Comparison of ENCODE assay signal across 8 cellular contexts in the genomic region with DNA sequence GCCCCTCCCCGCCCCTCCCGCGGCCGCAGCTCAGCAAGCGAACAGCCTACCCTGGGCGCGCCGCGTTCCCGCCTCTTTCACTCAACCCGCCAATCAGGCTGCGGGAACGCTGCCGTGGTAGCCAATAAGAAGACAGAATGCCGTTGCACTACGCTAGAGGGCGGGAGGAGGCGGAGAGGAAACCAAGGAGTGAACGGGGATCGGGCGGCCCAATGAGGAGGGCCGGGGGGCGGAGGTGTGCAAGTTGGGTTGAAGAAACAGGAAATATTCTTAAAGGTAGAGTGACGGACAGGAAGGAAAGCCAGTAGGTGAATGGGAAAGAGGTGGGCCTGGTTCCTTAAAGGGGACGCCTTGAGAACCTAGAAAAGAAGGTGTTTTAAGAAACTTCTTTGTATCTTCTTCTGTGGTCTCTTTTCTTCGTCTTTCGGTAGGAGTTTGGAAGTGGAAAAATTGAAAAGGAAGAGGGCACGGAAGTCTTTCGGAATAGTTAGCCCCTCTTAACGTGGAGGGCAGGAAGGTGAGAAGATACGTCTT. TPM values are rescaled to one million over a fixed set of nuclear protein-coding genes. Genes with fewer than 3 reads are reported as not detected.
DNase-seq lines count a peak whose midpoint lies in the region; ATAC-seq and TF ChIP-seq lines count a peak whose summit lies in the region.

No MANE protein-coding gene starts in this region.

- ATAC-seq in HG02759 (IDR thresholded peaks at IDR 0.05; ENCODE audit: unreplicated experiment) = peak; percentile 92

- H3K9ac ChIP-seq in SU-DHL-6 (ENCODE audit: low read length) = peak overlapping the region; percentile 78
- H3K9ac ChIP-seq in parathyroid adenoma = peak overlapping the region; percentile 51

- H2AFZ ChIP-seq in SU-DHL-6 (ENCODE audit: low read depth, low read length, severe bottlenecking) = peak overlapping the region; percentile 91
- H2AFZ ChIP-seq in parathyroid adenoma = peak overlapping the region; percentile 87

- no peak for TF ChIP-seq POLR2A in tibial nerve (IDR thresholded peaks at IDR 0.05)

- intact Hi-C loops in cardiac septum (cut with DNase I) = loop anchor here (1.0 kb wide), 1 partner anchor 50 kb away; a partner anchor contains a TSS

- H3K27me3 ChIP-seq in SU-DHL-6 (ENCODE audit: low read length) = no peaks in the 10 kb centered on the region
- no peaks in the 10 kb centered on the region for H3K27me3 ChIP-seq in parathyroid adenoma (ENCODE audit: control insufficient read depth, insufficient read depth, low read length)
- no peaks in the 10 kb centered on the region for H3K27me3 ChIP-seq in tibial nerve

- H3F3A ChIP-seq in SU-DHL-6 (ENCODE audit: insufficient read depth) = no peaks in the 10 kb centered on the region

- H3K36me3 ChIP-seq in SU-DHL-6 (ENCODE audit: low read length) (no peaks in the 10 kb centered on the region), parathyroid adenoma (ENCODE audit: control insufficient read depth, insufficient read depth, low read length) (no peaks in the 10 kb centered on the region), tibial nerve (no peaks in the 10 kb centered on the region)

- H3K4me2 ChIP-seq in SU-DHL-6 (ENCODE audit: low read depth, low read length, poor library complexity, severe bottlenecking) (peak overlapping the region; percentile 95), parathyroid adenoma (ENCODE audit: low read length) (peak overlapping the region; percentile 66)

- H4K20me1 ChIP-seq in SU-DHL-6 (ENCODE audit: low read depth, low read length) = no peaks in the 10 kb centered on the region

- H3K4me1 ChIP-seq in parathyroid adenoma (peaks cover 12% of the 10 kb centered on the region), tibial nerve (peaks cover 0 to 46% (median 8%) of the 10 kb centered on the region in 4 donors)

- H3K9me3 ChIP-seq in SU-DHL-6 (ENCODE audit: insufficient read depth, low read length) (no peaks in the 10 kb centered on the region), parathyroid adenoma (ENCODE audit: control insufficient read depth, low read length) (no peaks in the 10 kb centered on the region), tibial nerve (no peaks in the 10 kb centered on the region)

- H3K27ac ChIP-seq in SU-DHL-6 (ENCODE audit: low read depth, low read length) (peak overlapping the region; percentile 57), adipose tissue (ENCODE audit: low read depth, low read length) (peak overlapping the region; percentile 83), parathyroid adenoma (peak overlapping the region; percentile 94), tibial nerve (peak overlapping the region; percentile 99 to 100 (median 100))

- WGBS in adipose tissue, 3 donors = 0 to 1% (median 1%) methylated on average over 26 to 31 of the region's 31 CpGs
- WGBS in tibial nerve, 2 donors = 0 to 1% methylated on average over 22 to 31 of the region's 31 CpGs

- DNase-seq in GM12864 (ENCODE audit: low read depth) = peak; percentile 96
- DNase-seq in NCI-H128 (lab: John Stamatoyannopoulos, UW; ENCODE audit: unreplicated experiment) = peak; percentile 99
- peak; percentile 99 for DNase-seq in cardiac septum (ENCODE audit: low spot score)
- DNase-seq in tibial nerve (ENCODE audit: low spot score in 2 of 2) = peak; percentile 99

- peaks cover 17% of the 10 kb centered on the region; the same call in 1 of the 2 replicates for H3K79me2 ChIP-seq in SU-DHL-6 (ENCODE audit: insufficient read depth, low read length)
- peaks cover 25% of the 10 kb centered on the region for H3K79me2 ChIP-seq in parathyroid adenoma

- TF ChIP-seq CTCF in GM12864 (IDR thresholded peaks at IDR 0.05; ENCODE audit: low read depth, low read length, missing control alignments) = no peak
- TF ChIP-seq CTCF in SU-DHL-6 (IDR thresholded peaks at IDR 0.05; ENCODE audit: insufficient read depth, low read length, poor library complexity, severe bottlenecking) = no peak
- peak; percentile 29 for TF ChIP-seq CTCF in parathyroid adenoma (IDR thresholded peaks at IDR 0.05)
- peak in 4 of 5 experiments; percentile 14 to 59 (median 41) for TF ChIP-seq CTCF in tibial nerve (IDR thresholded peaks at IDR 0.05)

- TF ChIP-seq EP300 in tibial nerve (IDR thresholded peaks at IDR 0.05) = peak; percentile 69 to 77

- H3K9me2 ChIP-seq in SU-DHL-6 (replicated peaks; ENCODE audit: insufficient read depth, low read length) = no peaks in the 10 kb centered on the region

- H3K4me3 ChIP-seq in GM12864 (ENCODE audit: low read depth, low read length) = peak overlapping the region; percentile 96
- H3K4me3 ChIP-seq in SU-DHL-6 (ENCODE audit: insufficient read depth, low read length, poor library complexity, severe bottlenecking) = peak overlapping the region; percentile 82
- peak overlapping the region; percentile 99 for H3K4me3 ChIP-seq in parathyroid adenoma (ENCODE audit: low read depth, low read length)
- H3K4me3 ChIP-seq in tibial nerve = peak overlapping the region; percentile 95 to 99 (median 98)

RNA-seq across cellular contexts. Expression of a gene that starts 0.3 kb away (rescaled TPM):
- 1 to 10 TPM; 2.7 to 6.0 (median 3.5) TPM for polyA plus RNA-seq in adipose tissue
- total RNA-seq in cardiac septum = 16.3 TPM
- total RNA-seq in tibial nerve = 10 to 100 TPM; 16.8 to 22.6 (median 19.4) TPM

RNA-seq across cellular contexts. Expression of a gene that starts 49.3 kb away (rescaled TPM):
- 10 to 100 TPM; 20.8 to 76.7 (median 46.0) TPM for polyA plus RNA-seq in adipose tissue
- 68.5 TPM for total RNA-seq in cardiac septum
- 100 to 1,000 TPM in 1 of 4 donors, 10 to 100 TPM in 3; 80.7 to 101 (median 89.0) TPM for total RNA-seq in tibial nerve

RNA-seq across cellular contexts. Expression of a gene that starts 50.1 kb away (rescaled TPM):
- 10 to 100 TPM in 2 of 3 donors, 1 to 10 TPM in 1; 8.9 to 15.5 (median 12.5) TPM for polyA plus RNA-seq in adipose tissue
- total RNA-seq in cardiac septum (17.4 TPM), tibial nerve (10 to 100 TPM; 28.8 to 38.1 (median 34.2) TPM)

Comparison
In these comparisons a context has a peak if more than half of its experiments do, and no peak if none do; other contexts are left out.
1. Peak in every context shown above with its lines: DNase-seq, ATAC-seq, H3K4me3 ChIP-seq and H3K27ac ChIP-seq.
2. CTCF ChIP-seq: peak in parathyroid adenoma (single experiment) and tibial nerve (4 of 5); none in GM12864 (single experiment) and SU-DHL-6 (single experiment).